ENCODE assay signal across 15 cellular contexts in the genomic region with DNA sequence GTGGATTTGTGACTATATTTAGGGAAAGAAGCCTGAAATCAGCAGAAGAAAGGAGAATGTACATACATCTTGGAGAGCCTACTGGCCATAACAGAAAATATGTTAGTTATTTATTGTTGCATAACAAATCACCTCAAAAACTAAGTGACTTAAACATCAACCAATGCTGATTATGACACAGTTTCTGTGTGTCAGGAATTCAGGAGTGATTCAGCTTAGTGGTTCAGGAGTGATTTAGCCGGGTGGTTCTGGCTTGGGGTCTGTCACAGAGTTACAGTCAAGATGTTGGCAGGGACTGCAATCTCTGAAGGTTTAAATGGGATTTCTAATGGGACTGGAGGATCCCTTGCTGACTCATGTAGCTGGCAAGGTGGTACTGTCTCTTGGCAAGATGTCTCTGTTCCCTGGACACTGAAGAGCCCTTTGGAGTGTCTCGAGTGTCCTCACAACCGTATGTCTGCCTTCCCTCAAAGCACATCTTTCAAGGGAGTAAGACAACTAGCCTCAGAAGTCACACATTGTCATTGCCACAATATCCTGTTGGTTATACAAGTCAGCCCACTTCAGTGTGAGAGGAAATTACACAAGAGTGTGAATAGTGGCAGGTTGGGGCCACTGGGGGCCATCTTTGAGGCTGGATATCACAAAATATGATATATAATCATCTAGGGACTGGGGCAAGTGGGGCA.
DNase-seq lines count a peak whose midpoint lies in the region; TF ChIP-seq lines count a peak whose summit lies in the region.
"Had no signal": no experiment of that assay in that cellular context is flagged by ENCODE, and none has a peak within 500 bp of the region (broad histone marks: within the 10 kb centered on the region; RNA-seq: fewer than 3 reads in every experiment).

No MANE protein-coding gene starts in this region.

- TF ChIP-seq CTCF in HL-60 (IDR thresholded peaks at IDR 0.05; ENCODE audit: insufficient read depth, low read length) (no peak), brain microvascular endothelial cell (IDR thresholded peaks at IDR 0.05; ENCODE audit: low read depth, low read length, missing control alignments) (no peak), foreskin fibroblast (IDR thresholded peaks at IDR 0.05; ENCODE audit: low read depth, low read length) (no peak)

- no peaks in the 10 kb centered on the region for H3K36me3 Mint-ChIP-seq in activated CD4-positive, alpha-beta T cell treated with anti-CD3 and anti-CD28 coated beads, Interleukin-2, amount 10 ng/mL, durations not matched to agents 24 days and 14 days (ENCODE audit: low read depth)
- no peaks in the 10 kb centered on the region for H3K36me3 Mint-ChIP-seq in immature natural killer cell

- DNase-seq in activated CD4-positive, alpha-beta T cell treated with anti-CD3 and anti-CD28 coated beads, Interleukin-2, amount 10 ng/mL, durations not matched to agents 24 days and 14 days, result peak; percentile 63
- DNase-seq in activated CD4-positive, alpha-beta T cell treated with anti-CD3 and anti-CD28 coated beads, Interleukin-2, amount 50 U/mL, for 4 hours, result no peak
- peak; percentile 26 to 77 for DNase-seq in HL-60 (ENCODE audit: low read depth in 1 of 2, low spot score in 1 of 2)
- DNase-seq in RPMI7951 (ENCODE audit: low read depth), result peak; percentile 34
- DNase-seq in immature natural killer cell, result peak; percentile 66 to 73 (median 69)
- no peak for DNase-seq in retina
- no peak for DNase-seq in brain microvascular endothelial cell
- DNase-seq in foreskin fibroblast, result no peak
- DNase-seq: activated CD8-positive, alpha-beta memory T cell treated with anti-CD3 and anti-CD28 coated beads for 24 hours; DMS79 treated with DMSO at 0.1 percent for 48 hours; heart left ventricle; NCI-H1694 treated with DMSO at 0.1 percent for 48 hours; nucleus accumbens; PC-3 had no signal

- H3K36me3 ChIP-seq in brain microvascular endothelial cell (replicated peaks), result no peaks in the 10 kb centered on the region
- H3K36me3 ChIP-seq: heart left ventricle had no signal

- no peak overlapping the region for H3K27ac Mint-ChIP-seq in activated CD4-positive, alpha-beta T cell treated with anti-CD3 and anti-CD28 coated beads, Interleukin-2, amount 10 ng/mL, durations not matched to agents 24 days and 14 days
- H3K27ac Mint-ChIP-seq in immature natural killer cell, result peak overlapping the region in 5 of 6 donors; percentile 26 to 71 (median 42)

- H3K27me3 ChIP-seq in HL-60 (ENCODE audit: insufficient read depth, poor library complexity, severe bottlenecking) (no peaks in the 10 kb centered on the region), brain microvascular endothelial cell (replicated peaks) (no peaks in the 10 kb centered on the region)

- H3K4me3 ChIP-seq in HL-60 (replicated peaks; ENCODE audit: insufficient read depth, low read length), result no peak overlapping the region
- no peak overlapping the region for H3K4me3 ChIP-seq in brain microvascular endothelial cell (ENCODE audit: low read depth, low read length)
- H3K4me3 ChIP-seq in foreskin fibroblast (ENCODE audit: low read depth in 1 of 2, low read length in 2 of 2), result no peak overlapping the region
- H3K4me3 ChIP-seq: heart left ventricle, lung had no signal

- in situ Hi-C loops in brain microvascular endothelial cell (cut with HindIII; ENCODE audit: low pct_ligation_motif_present, low sequenced_read_pairs), result no loop called here

- peaks cover 9% of the 10 kb centered on the region for H3K9me3 Mint-ChIP-seq in activated CD4-positive, alpha-beta T cell treated with anti-CD3 and anti-CD28 coated beads, Interleukin-2, amount 10 ng/mL, durations not matched to agents 24 days and 14 days
- peaks cover 0 to 8% (median 2%) of the 10 kb centered on the region in 6 donors for H3K9me3 Mint-ChIP-seq in immature natural killer cell

- H3K4me3 Mint-ChIP-seq in activated CD4-positive, alpha-beta T cell treated with anti-CD3 and anti-CD28 coated beads, Interleukin-2, amount 10 ng/mL, durations not matched to agents 24 days and 14 days, result no peak overlapping the region
- H3K4me3 Mint-ChIP-seq in immature natural killer cell, result peak overlapping the region; percentile 67 to 85 (median 77)

- peaks cover 11% of the 10 kb centered on the region for H3K4me1 Mint-ChIP-seq in activated CD4-positive, alpha-beta T cell treated with anti-CD3 and anti-CD28 coated beads, Interleukin-2, amount 10 ng/mL, durations not matched to agents 24 days and 14 days
- H3K4me1 Mint-ChIP-seq in immature natural killer cell, result peaks cover 28 to 34% of the 10 kb centered on the region in 2 donors

- H3K27me3 Mint-ChIP-seq in activated CD4-positive, alpha-beta T cell treated with anti-CD3 and anti-CD28 coated beads, Interleukin-2, amount 10 ng/mL, durations not matched to agents 24 days and 14 days, result peaks cover 11% of the 10 kb centered on the region
- H3K27me3 Mint-ChIP-seq in immature natural killer cell (ENCODE audit: low read depth in 3 of 3), result peaks cover 23 to 55% (median 51%) of the 10 kb centered on the region in 3 donors

- intact Hi-C loops in activated CD4-positive, alpha-beta T cell treated with anti-CD3 and anti-CD28 coated beads, Interleukin-2, amount 10 ng/mL, durations not matched to agents 24 days and 14 days (cut with micrococcal nuclease), result no loop called here

- H3K27ac ChIP-seq in HL-60 (replicated peaks) (peak overlapping the region; percentile 67), brain microvascular endothelial cell (no peak overlapping the region)
- H3K27ac ChIP-seq: heart left ventricle had no signal

Comparison
In these comparisons a context has a peak if more than half of its experiments do, and no peak if none do; other contexts are left out.
1. DNase-seq: peak in activated CD4-positive, alpha-beta T cell treated with anti-CD3 and anti-CD28 coated beads, Interleukin-2, amount 10 ng/mL, durations not matched to agents 24 days and 14 days (single experiment), HL-60 (2 of 2), RPMI7951 (single experiment) and immature natural killer cell (3 of 3); none in activated CD4-positive, alpha-beta T cell treated with anti-CD3 and anti-CD28 coated beads, Interleukin-2, amount 50 U/mL, for 4 hours (0 of 2), retina (single experiment), brain microvascular endothelial cell (single experiment) and foreskin fibroblast (0 of 2).